In the genomic region with DNA sequence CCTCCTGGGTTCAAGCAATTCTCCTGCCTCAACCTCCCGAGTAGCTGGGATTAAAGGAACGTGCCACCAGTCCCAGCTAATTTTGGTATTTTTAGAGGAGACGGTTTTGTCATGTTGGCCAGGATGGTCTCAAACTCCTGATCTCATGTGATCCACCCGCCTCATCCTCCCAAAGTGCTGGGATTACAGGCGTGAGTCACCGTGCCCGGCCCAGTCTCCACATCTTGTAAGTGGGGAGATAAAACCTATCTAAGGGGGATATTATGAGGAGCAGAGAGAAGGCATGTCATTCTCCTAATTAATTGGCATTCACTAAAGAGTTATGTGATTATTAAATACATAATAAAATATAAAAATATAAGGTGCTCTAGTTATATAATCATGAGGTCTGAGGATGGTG, we compare ENCODE assay signal across 7 cellular contexts.
"Had no signal": no experiment of that assay in that cellular context is flagged by ENCODE, and none has a peak within 500 bp of the region (broad histone marks: within the 10 kb centered on the region; RNA-seq: fewer than 3 reads in every experiment).

No MANE protein-coding gene starts in this region.

- H3K27ac Mint-ChIP-seq: GM23338, H9 had no signal

- H2AFZ ChIP-seq: GM23338 had no signal

- H3K4me3 Mint-ChIP-seq: GM23338, H9 had no signal

- DNase-seq: H9, HCEC 1CT, IMR-90 had no signal

- ATAC-seq: GM23338 had no signal

- H3K4me3 ChIP-seq: GM23338 had no signal

- H3K4me2 ChIP-seq: GM23338 had no signal

- H3K9me3 Mint-ChIP-seq: GM23338, H9 had no signal

- FAIRE-seq: H1, H54, HTR-8/SVneo had no signal
